Comparison of ENCODE assay signal across 10 cellular contexts in the genomic region with DNA sequence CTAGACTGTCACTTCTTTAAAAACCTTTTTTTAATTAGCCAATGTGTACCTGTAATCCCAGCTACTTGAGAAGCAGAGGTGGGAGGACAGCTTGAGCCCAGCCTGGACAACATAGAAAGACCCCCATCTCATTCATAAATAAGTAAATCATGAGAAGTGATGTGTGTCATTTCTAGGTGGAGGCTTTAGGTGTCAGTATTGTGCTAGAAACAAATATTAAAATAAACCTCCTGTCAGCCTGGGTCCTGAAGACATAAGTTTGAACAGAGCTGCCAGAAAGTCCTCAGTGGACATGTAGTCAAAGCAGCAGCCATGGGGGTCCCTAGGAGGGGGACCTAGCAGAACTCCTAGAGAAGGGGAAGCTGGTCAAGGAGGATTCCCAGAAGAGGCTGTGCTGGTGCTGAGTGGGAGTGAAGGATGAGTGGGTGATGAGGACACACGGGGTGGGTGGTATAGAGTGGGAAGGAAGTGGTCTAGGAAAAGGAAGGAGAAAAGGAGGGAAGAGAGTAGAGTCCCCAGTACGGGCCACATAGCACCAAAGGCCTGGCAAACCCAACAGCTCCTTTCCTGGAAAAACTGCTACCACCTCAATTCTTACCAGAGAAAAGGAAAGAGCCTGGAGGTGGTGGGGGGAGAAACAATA.
DNase-seq lines count a peak whose midpoint lies in the region; ATAC-seq and TF ChIP-seq lines count a peak whose summit lies in the region.
"Had no signal": no experiment of that assay in that cellular context is flagged by ENCODE, and none has a peak within 500 bp of the region (broad histone marks: within the 10 kb centered on the region; RNA-seq: fewer than 3 reads in every experiment).

No MANE protein-coding gene starts in this region.

- H3K27me3 ChIP-seq in brain microvascular endothelial cell (replicated peaks) (no peaks in the 10 kb centered on the region), gastrocnemius medialis (no peaks in the 10 kb centered on the region)
- H3K27me3 ChIP-seq: thyroid gland had no signal

- no peak overlapping the region for H3K4me3 Mint-ChIP-seq in osteocyte (ENCODE audit: unreplicated experiment)

- TF ChIP-seq CTCF in brain microvascular endothelial cell (IDR thresholded peaks at IDR 0.05; ENCODE audit: low read depth, low read length, missing control alignments) (peak; percentile 21), osteocyte (IDR thresholded peaks at IDR 0.05) (peak; percentile 35), gastrocnemius medialis (IDR thresholded peaks at IDR 0.05 in 4 of 5, conservative IDR thresholded peaks at IDR 0.05 in 1 of 5) (no peak)

- H3K4me3 ChIP-seq in brain microvascular endothelial cell (ENCODE audit: low read depth, low read length) (no peak overlapping the region), gastrocnemius medialis (no peak overlapping the region)
- H3K4me3 ChIP-seq: psoas muscle, thyroid gland had no signal

- H3K27ac ChIP-seq in brain microvascular endothelial cell = no peak overlapping the region
- no peak overlapping the region for H3K27ac ChIP-seq in gastrocnemius medialis
- H3K27ac ChIP-seq: psoas muscle had no signal

- H3K9me3 Mint-ChIP-seq in osteocyte (ENCODE audit: unreplicated experiment) = no peaks in the 10 kb centered on the region

- no peaks in the 10 kb centered on the region for H3K36me3 Mint-ChIP-seq in osteocyte (ENCODE audit: unreplicated experiment)

- H3K4me1 ChIP-seq in gastrocnemius medialis = no peaks in the 10 kb centered on the region
- H3K4me1 ChIP-seq: psoas muscle had no signal

- no peaks in the 10 kb centered on the region for H3K9me3 ChIP-seq in gastrocnemius medialis
- H3K9me3 ChIP-seq: psoas muscle, thyroid gland had no signal

- peak; percentile 6 for DNase-seq in NCI-H2171 treated with DMSO at 0.1 percent for 48 hours (lab: John Stamatoyannopoulos, UW)
- no peak for DNase-seq in NCI-H2171 (lab: John Stamatoyannopoulos, UW)
- DNase-seq in brain microvascular endothelial cell = peak; percentile 14
- peak; percentile 46 for DNase-seq in osteocyte (ENCODE audit: extremely low spot score, unreplicated experiment)
- DNase-seq in DMS114 treated with DMSO at 0.1 percent for 48 hours (lab: John Stamatoyannopoulos, UW; ENCODE audit: unreplicated experiment) = no peak
- no peak for DNase-seq in gastrocnemius medialis
- DNase-seq in NCI-H187 (lab: John Stamatoyannopoulos, UW) = no peak
- DNase-seq: psoas muscle had no signal

- intact Hi-C loops in gastrocnemius medialis (cut with DNase I; ENCODE audit: low total_unique reads) = loop anchor here (5.0 to 10.0 kb wide), 2 partner anchors 320 to 527 kb away; no protein-coding TSS in a partner anchor

- no peak for ATAC-seq in gastrocnemius medialis
- ATAC-seq: psoas muscle had no signal

- no peak for TF ChIP-seq EP300 in Ishikawa (IDR thresholded peaks at IDR 0.05; ENCODE audit: borderline replicate concordance)

- in situ Hi-C loops in brain microvascular endothelial cell (cut with HindIII; ENCODE audit: low pct_ligation_motif_present, low sequenced_read_pairs) = no loop called here
- in situ Hi-C loops in gastrocnemius medialis (cut with MboI; ENCODE audit: low sequenced_read_pairs in 4 of 4) = loop anchor here in 1 of 4 donors (25.0 kb wide), 2 partner anchors 227 to 352 kb away; no protein-coding TSS in a partner anchor

- H3K4me1 Mint-ChIP-seq in osteocyte (ENCODE audit: unreplicated experiment) = peaks cover 4% of the 10 kb centered on the region

- peak; percentile 32 for TF ChIP-seq RAD21 in Ishikawa (IDR thresholded peaks at IDR 0.05; ENCODE audit: low read depth)

- no peak for TF ChIP-seq POLR2A in gastrocnemius medialis (IDR thresholded peaks at IDR 0.05)

- H3K36me3 ChIP-seq in brain microvascular endothelial cell (replicated peaks) = no peaks in the 10 kb centered on the region
- H3K36me3 ChIP-seq in gastrocnemius medialis = no peaks in the 10 kb centered on the region
- H3K36me3 ChIP-seq: thyroid gland had no signal

- peaks cover 44% of the 10 kb centered on the region for H3K27me3 Mint-ChIP-seq in osteocyte (ENCODE audit: unreplicated experiment)

- H3K27ac Mint-ChIP-seq in osteocyte (ENCODE audit: unreplicated experiment) = no peak overlapping the region

TF ChIP-seq in Ishikawa, 13 proteins besides CTCF, POLR2A, EP300 and RAD21:
- no peak for TF ChIP-seq EGR1 (IDR thresholded peaks at IDR 0.05)
- TF ChIP-seq, protein P1, sequence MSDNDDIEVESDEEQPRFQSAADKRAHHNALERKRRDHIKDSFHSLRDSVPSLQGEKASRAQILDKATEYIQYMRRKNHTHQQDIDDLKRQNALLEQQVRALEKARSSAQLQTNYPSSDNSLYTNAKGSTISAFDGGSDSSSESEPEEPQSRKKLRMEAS (IDR thresholded peaks at IDR 0.05) = no peak

Comparison
In these comparisons a context has a peak if more than half of its experiments do, and no peak if none do; other contexts are left out.
1. DNase-seq: peak in NCI-H2171 treated with DMSO at 0.1 percent for 48 hours (single experiment), brain microvascular endothelial cell (single experiment) and osteocyte (single experiment); none in NCI-H2171 (single experiment), DMS114 treated with DMSO at 0.1 percent for 48 hours (single experiment), gastrocnemius medialis (0 of 2) and NCI-H187 (0 of 2).
2. CTCF ChIP-seq: peak in brain microvascular endothelial cell (single experiment) and osteocyte (single experiment); none in gastrocnemius medialis (0 of 5).